1 cellular context compared by ENCODE assay signal in genomic region chr15:100890059-100890720, GRCh38.
TF ChIP-seq lines count a peak whose summit lies in the region.

No MANE protein-coding gene starts in this region.

TF ChIP-seq in IMR-90, 13 proteins besides CTCF, POLR2A, EP300 and RAD21:
- TF ChIP-seq RFX5 (IDR thresholded peaks at IDR 0.05; ENCODE audit: low read depth, low read length) (no peak), ELK1 (IDR thresholded peaks at IDR 0.05; ENCODE audit: borderline replicate concordance, low read depth, low read length) (no peak), CHD1 (IDR thresholded peaks at IDR 0.05; ENCODE audit: low read depth, low read length) (no peak), SMC3 (IDR thresholded peaks at IDR 0.05; ENCODE audit: low read depth, low read length) (no peak), MAFK (IDR thresholded peaks at IDR 0.05; ENCODE audit: low read depth, low read length) (no peak), USF2 (IDR thresholded peaks at IDR 0.05; ENCODE audit: low read depth, low read length) (no peak), MXI1 (IDR thresholded peaks at IDR 0.05; ENCODE audit: borderline replicate concordance, low read depth, low read length) (no peak), NFE2L2 (IDR thresholded peaks at IDR 0.05; ENCODE audit: low read depth, low read length) (no peak), MAZ (IDR thresholded peaks at IDR 0.05; ENCODE audit: borderline replicate concordance, low read depth, low read length) (no peak), RCOR1 (IDR thresholded peaks at IDR 0.05; ENCODE audit: insufficient replicate concordance, low read length) (no peak), CEBPB (IDR thresholded peaks at IDR 0.05; ENCODE audit: low read depth, low read length) (no peak), BHLHE40 (IDR thresholded peaks at IDR 0.05; ENCODE audit: low read depth, low read length) (no peak), FOS (IDR thresholded peaks at IDR 0.05; ENCODE audit: low read depth, low read length) (no peak)
